ENCODE assay signal across 15 cellular contexts in genomic region chr1:74812180-74812541, GRCh38.
A peak's percentile ranks its signal among the peaks of the same experiment; 100 is the strongest.
DNase-seq lines count a peak whose midpoint lies in the region; ATAC-seq and TF ChIP-seq lines count a peak whose summit lies in the region.
"Had no signal": no experiment of that assay in that cellular context is flagged by ENCODE, and none has a peak within 500 bp of the region (broad histone marks: within the 10 kb centered on the region; RNA-seq: fewer than 3 reads in every experiment).

No MANE protein-coding gene starts in this region.

- no peak overlapping the region for H3K27ac Mint-ChIP-seq in activated T-helper 1 cell treated with anti-CD3 and anti-CD28 coated beads, Interleukin-12 subunit alpha, Interleukin-12 subunit beta, Interleukin-2, Interleukin-4 antibody, amounts not matched to agents 30 ng/mL and 10 ng/mL and 1 ng/mL, durations not matched to agents 14 hours and 24 hours and 36 hours
- H3K27ac Mint-ChIP-seq: nephron had no signal

- H3K27ac ChIP-seq in heart right ventricle = no peak overlapping the region
- H3K27ac ChIP-seq: SJCRH30 had no signal

- TF ChIP-seq CTCF in heart right ventricle (IDR thresholded peaks at IDR 0.05) = no peak

- H3K4me1 Mint-ChIP-seq in activated T-helper 1 cell treated with anti-CD3 and anti-CD28 coated beads, Interleukin-12 subunit alpha, Interleukin-12 subunit beta, Interleukin-2, Interleukin-4 antibody, amounts not matched to agents 30 ng/mL and 10 ng/mL and 1 ng/mL, durations not matched to agents 14 hours and 24 hours and 36 hours (ENCODE audit: low read depth) = no peaks in the 10 kb centered on the region
- H3K4me1 Mint-ChIP-seq: nephron had no signal

- H3K36me3 Mint-ChIP-seq in activated T-helper 1 cell treated with anti-CD3 and anti-CD28 coated beads, Interleukin-12 subunit alpha, Interleukin-12 subunit beta, Interleukin-2, Interleukin-4 antibody, amounts not matched to agents 30 ng/mL and 10 ng/mL and 1 ng/mL, durations not matched to agents 14 hours and 24 hours and 36 hours (ENCODE audit: low read depth) = no peaks in the 10 kb centered on the region

- DNase-seq in DMS53 treated with DMSO at 0.1 percent for 48 hours (lab: John Stamatoyannopoulos, UW; ENCODE audit: unreplicated experiment) (no peak), heart right ventricle (no peak), OCI-M2 (lab: John Stamatoyannopoulos, UW; ENCODE audit: unreplicated experiment) (no peak)
- no peak for DNase-seq in activated T-helper 1 cell treated with anti-CD3 and anti-CD28 coated beads, Interleukin-12 subunit alpha, Interleukin-12 subunit beta, Interleukin-2, Interleukin-4 antibody, amounts not matched to agents 30 ng/mL and 10 ng/mL and 1 ng/mL, durations not matched to agents 14 hours and 24 hours and 36 hours (ENCODE audit: low spot score)
- DNase-seq: activated naive CD4-positive, alpha-beta T cell; C1 segment of cervical spinal cord; cerebellar nuclear complex; SJCRH30; spleen; stimulated activated CD8-positive, alpha-beta memory T cell treated with anti-CD3 and anti-CD28 coated beads, Interleukin-4, amount 100 ng/mL, for 48 hours had no signal

- H3K4me3 ChIP-seq in heart right ventricle = no peak overlapping the region
- H3K4me3 ChIP-seq: SJCRH30, spleen had no signal

- peak; percentile 94 for ATAC-seq in GM18508 (IDR thresholded peaks at IDR 0.05; ENCODE audit: insufficient read depth, unreplicated experiment)
- ATAC-seq in GM19468 (IDR thresholded peaks at IDR 0.05; ENCODE audit: extremely low read depth, unreplicated experiment) = peak; percentile 99
- peak; percentile 89 for ATAC-seq in HG02885 (IDR thresholded peaks at IDR 0.05; ENCODE audit: poor library complexity, unreplicated experiment)
- peak; percentile 91 for ATAC-seq in HG03558 (IDR thresholded peaks at IDR 0.05; ENCODE audit: extremely low read depth, unreplicated experiment)
- ATAC-seq in heart right ventricle = no peak

- H3K9me3 Mint-ChIP-seq in activated T-helper 1 cell treated with anti-CD3 and anti-CD28 coated beads, Interleukin-12 subunit alpha, Interleukin-12 subunit beta, Interleukin-2, Interleukin-4 antibody, amounts not matched to agents 30 ng/mL and 10 ng/mL and 1 ng/mL, durations not matched to agents 14 hours and 24 hours and 36 hours = no peaks in the 10 kb centered on the region
- H3K9me3 Mint-ChIP-seq: nephron had no signal

- no peaks in the 10 kb centered on the region for H3K27me3 ChIP-seq in heart right ventricle
- H3K27me3 ChIP-seq: SJCRH30, spleen had no signal

- H3K27me3 Mint-ChIP-seq in activated T-helper 1 cell treated with anti-CD3 and anti-CD28 coated beads, Interleukin-12 subunit alpha, Interleukin-12 subunit beta, Interleukin-2, Interleukin-4 antibody, amounts not matched to agents 30 ng/mL and 10 ng/mL and 1 ng/mL, durations not matched to agents 14 hours and 24 hours and 36 hours (ENCODE audit: insufficient read depth) = peaks cover 3% of the 10 kb centered on the region

- no peaks in the 10 kb centered on the region for H3K4me1 ChIP-seq in heart right ventricle
- H3K4me1 ChIP-seq: SJCRH30, spleen had no signal

- 52 to 66% methylated on average over 1 of the region's 1 CpG for WGBS in heart right ventricle, 2 donors

- peaks cover 0 to 10% (median 0%) of the 10 kb centered on the region in 11 donors for H3K9me3 ChIP-seq in heart right ventricle
- H3K9me3 ChIP-seq: SJCRH30 had no signal

- no peaks in the 10 kb centered on the region for H3K36me3 ChIP-seq in heart right ventricle
- H3K36me3 ChIP-seq: SJCRH30, spleen had no signal

- intact Hi-C loops in activated T-helper 1 cell treated with anti-CD3 and anti-CD28 coated beads, Interleukin-12 subunit alpha, Interleukin-12 subunit beta, Interleukin-2, Interleukin-4 antibody, amounts not matched to agents 30 ng/mL and 10 ng/mL and 1 ng/mL, durations not matched to agents 14 hours and 24 hours and 36 hours (cut with micrococcal nuclease) = no loop called here
- intact Hi-C loops in heart right ventricle (cut with DNase I) = no loop called here

- H3K4me3 Mint-ChIP-seq in activated T-helper 1 cell treated with anti-CD3 and anti-CD28 coated beads, Interleukin-12 subunit alpha, Interleukin-12 subunit beta, Interleukin-2, Interleukin-4 antibody, amounts not matched to agents 30 ng/mL and 10 ng/mL and 1 ng/mL, durations not matched to agents 14 hours and 24 hours and 36 hours = no peak overlapping the region
- H3K4me3 Mint-ChIP-seq: nephron had no signal

Comparison
In these comparisons a context has a peak if more than half of its experiments do, and no peak if none do; other contexts are left out.
1. ATAC-seq: peak in GM18508 (single experiment), GM19468 (single experiment), HG02885 (single experiment) and HG03558 (single experiment); none in heart right ventricle (0 of 8).